ENCODE assay signal across 17 cellular contexts in genomic region chr11:869399-870126, GRCh38.
"Had no signal": no experiment of that assay in that cellular context is flagged by ENCODE, and none has a peak within 500 bp of the region (broad histone marks: within the 10 kb centered on the region; RNA-seq: fewer than 3 reads in every experiment).

No MANE protein-coding gene starts in this region.

- DNase-seq: activated gamma-delta T cell treated with Interleukin-2 at 50 U/mL for 16 hours; activated T-cell treated with anti-CD3 and anti-CD28 coated beads, Interleukin-2, amount 50 U/mL, for 1 hour; anterior cingulate cortex; body of pancreas; cortex of kidney; heart right ventricle; naive thymus-derived CD8-positive, alpha-beta T cell; sigmoid colon; stimulated activated CD4-positive, alpha-beta T cell treated with anti-CD3 and anti-CD28 coated beads, Interleukin-4, amount 100 ng/mL, for 1 hour; stimulated activated naive CD4-positive, alpha-beta T cell treated with Interleukin-2 at 50 U/mL for 16 hours; T-helper 9 cell had no signal

- H3K9ac ChIP-seq: neural progenitor cell had no signal

- H3K9me3 ChIP-seq: body of pancreas, heart right ventricle, sigmoid colon had no signal

- H3K4me1 ChIP-seq: heart right ventricle, neural progenitor cell, sigmoid colon had no signal

- H3K4me2 ChIP-seq: neural progenitor cell, smooth muscle cell had no signal

- H3K27ac ChIP-seq: cardiac muscle cell, heart right ventricle, neural progenitor cell, sigmoid colon had no signal

- H2AFZ ChIP-seq: neural progenitor cell had no signal

- H3K27me3 ChIP-seq: body of pancreas, cardiac muscle cell, heart right ventricle, neural progenitor cell, sigmoid colon had no signal

- ATAC-seq: body of pancreas; naive thymus-derived CD8-positive, alpha-beta T cell had no signal

- H3K36me3 ChIP-seq: neural progenitor cell had no signal

- H3K4me3 ChIP-seq: body of pancreas, cardiac muscle cell, heart right ventricle, lung, neural progenitor cell, sigmoid colon, smooth muscle cell had no signal

- FAIRE-seq: endometrium, keratinocyte had no signal
